19 cellular contexts compared by ENCODE assay signal in the genomic region with DNA sequence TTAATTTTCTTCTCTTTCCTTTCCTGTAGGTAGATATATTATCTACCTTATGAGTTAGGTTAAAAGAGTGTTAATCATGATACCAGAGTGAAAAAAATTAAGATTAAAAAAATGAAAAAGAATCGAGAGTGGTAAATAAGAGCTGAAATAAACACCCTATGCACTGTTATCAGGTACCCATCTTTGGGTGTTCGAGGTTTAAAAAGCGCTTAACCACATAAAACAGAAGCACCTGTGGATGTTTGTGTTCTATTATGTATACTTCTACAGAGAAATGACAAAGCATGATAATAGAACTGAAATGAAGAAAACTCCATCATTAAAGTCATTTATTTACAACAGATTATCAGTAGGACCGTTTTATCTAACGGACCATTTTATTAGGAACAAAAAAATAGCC.
"Had no signal": no experiment of that assay in that cellular context is flagged by ENCODE, and none has a peak within 500 bp of the region (broad histone marks: within the 10 kb centered on the region; RNA-seq: fewer than 3 reads in every experiment).

No MANE protein-coding gene starts in this region.

- DNase-seq: effector memory CD4-positive, alpha-beta T cell; gastrocnemius medialis; heart right ventricle; hypothalamus; kidney glomerular epithelial cell; mammary epithelial cell; occipital lobe; pancreas; small intestine; stimulated activated CD4-positive, alpha-beta T cell treated with anti-CD3 and anti-CD28 coated beads, Interleukin-12 subunit alpha, Interleukin-12 subunit beta, amount 100 ng/mL, for 4 hours; stomach; substantia nigra; trophoblast cell had no signal

- H3K36me3 Mint-ChIP-seq: natural killer cell treated with Interleukin-12 subunit alpha and Interleukin-12 subunit beta and Interleukin-15 and Interleukin-18, amount 100 ng/mL, for 72 hours had no signal

- H3K4me3 Mint-ChIP-seq: natural killer cell treated with Interleukin-12 subunit alpha and Interleukin-12 subunit beta and Interleukin-15 and Interleukin-18, amount 100 ng/mL, for 72 hours had no signal

- H3K27ac Mint-ChIP-seq: natural killer cell treated with Interleukin-12 subunit alpha and Interleukin-12 subunit beta and Interleukin-15 and Interleukin-18, amount 100 ng/mL, for 72 hours; progenitor cell of endocrine pancreas had no signal

- H3K4me3 ChIP-seq: esophagus muscularis mucosa, gastrocnemius medialis, heart right ventricle, pancreas, stomach, thoracic aorta had no signal

- H3K9me3 ChIP-seq: esophagus muscularis mucosa, gastrocnemius medialis, heart right ventricle, pancreas, stomach, thoracic aorta had no signal

- H3K27ac ChIP-seq: epithelial cell of prostate, esophagus muscularis mucosa, gastrocnemius medialis, heart right ventricle, pancreas, stomach, thoracic aorta had no signal

- H3K27me3 Mint-ChIP-seq: progenitor cell of endocrine pancreas had no signal

- H3K36me3 ChIP-seq: esophagus muscularis mucosa, gastrocnemius medialis, heart right ventricle, pancreas, stomach, thoracic aorta had no signal

- H3K9me3 Mint-ChIP-seq: natural killer cell treated with Interleukin-12 subunit alpha and Interleukin-12 subunit beta and Interleukin-15 and Interleukin-18, amount 100 ng/mL, for 72 hours had no signal

- ATAC-seq: gastrocnemius medialis; heart right ventricle; natural killer cell treated with Interleukin-12 subunit alpha and Interleukin-12 subunit beta and Interleukin-15 and Interleukin-18, amount 100 ng/mL, for 72 hours; pancreas; right cardiac atrium had no signal
